9 cellular contexts compared by ENCODE assay signal in the genomic region with DNA sequence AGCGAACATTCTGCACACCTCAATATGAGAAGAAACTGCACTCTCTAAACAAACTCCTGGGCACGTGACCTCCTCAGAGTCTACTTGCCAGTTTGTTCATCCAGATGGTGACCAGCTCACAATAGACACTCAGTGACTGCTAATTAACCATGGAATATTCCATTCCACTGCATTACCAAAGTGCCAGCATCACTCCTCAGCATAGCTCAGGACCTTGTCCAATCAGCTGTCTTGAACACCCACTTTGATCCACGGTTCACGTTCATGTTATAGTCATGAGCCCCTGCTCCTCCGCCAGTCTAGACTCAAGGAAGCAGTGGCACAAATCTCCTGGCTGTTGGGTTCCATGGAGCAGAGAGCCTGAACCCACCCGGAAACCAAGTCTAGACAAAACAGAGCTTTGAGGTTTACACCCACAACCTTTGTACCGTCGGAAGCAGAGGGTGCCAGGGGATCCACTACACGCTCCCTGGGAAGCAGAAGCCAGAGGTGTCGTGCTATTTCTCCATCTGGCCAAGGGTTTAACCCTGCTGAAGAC.
DNase-seq lines count a peak whose midpoint lies in the region; ATAC-seq lines count a peak whose summit lies in the region.
"Had no signal": no experiment of that assay in that cellular context is flagged by ENCODE, and none has a peak within 500 bp of the region (broad histone marks: within the 10 kb centered on the region; RNA-seq: fewer than 3 reads in every experiment).

No MANE protein-coding gene starts in this region.

- no peak overlapping the region for H3K4me3 ChIP-seq in thymus (ENCODE audit: low read length)

- no peaks in the 10 kb centered on the region for H3K27me3 ChIP-seq in thymus (ENCODE audit: control insufficient read depth, insufficient read depth)

- H3K36me3 ChIP-seq in thymus (ENCODE audit: control insufficient read depth, insufficient read depth): no peaks in the 10 kb centered on the region

- WGBS in thymus: 87% methylated on average over 10 of the region's 10 CpGs

- DNase-seq in activated CD8-positive, alpha-beta memory T cell treated with anti-CD3 and anti-CD28 coated beads, Interleukin-2, amount 50 U/mL, for 1 hour (ENCODE audit: extremely low read depth): peak; percentile 39
- DNase-seq in activated CD8-positive, alpha-beta memory T cell treated with anti-CD3 and anti-CD28 coated beads, Interleukin-2, amount 50 U/mL, for 48 hours: no peak
- peak; percentile 32 for DNase-seq in activated CD8-positive, alpha-beta memory T cell treated with anti-CD3 and anti-CD28 coated beads, Interleukin-2, amount 50 U/mL, for 4 hours
- DNase-seq in left colon (peak in 1 of 2 donors; percentile 22), COLO668 (lab: John Stamatoyannopoulos, UW; ENCODE audit: unreplicated experiment) (no peak), putamen (ENCODE audit: low spot score) (no peak)
- DNase-seq: NCI-H146 had no signal

- peaks cover 26% of the 10 kb centered on the region for H3K4me1 ChIP-seq in thymus (ENCODE audit: control insufficient read depth, insufficient read depth, low read length)

- ATAC-seq in left colon (peak; percentile 73), HG03175 (IDR thresholded peaks at IDR 0.05; ENCODE audit: unreplicated experiment) (no peak)

- no peaks in the 10 kb centered on the region for H3K9me3 ChIP-seq in thymus (ENCODE audit: control insufficient read depth)

- intact Hi-C loops in left colon (cut with DNase I, micrococcal nuclease): no loop called here

- H3K27ac ChIP-seq in thymus (ENCODE audit: low read depth): peak overlapping the region; percentile 97

Comparison
In these comparisons a context has a peak if more than half of its experiments do, and no peak if none do; other contexts are left out.
1. DNase-seq: peak in activated CD8-positive, alpha-beta memory T cell treated with anti-CD3 and anti-CD28 coated beads, Interleukin-2, amount 50 U/mL, for 1 hour (single experiment) and activated CD8-positive, alpha-beta memory T cell treated with anti-CD3 and anti-CD28 coated beads, Interleukin-2, amount 50 U/mL, for 4 hours (single experiment); none in activated CD8-positive, alpha-beta memory T cell treated with anti-CD3 and anti-CD28 coated beads, Interleukin-2, amount 50 U/mL, for 48 hours (single experiment), COLO668 (single experiment) and putamen (single experiment).